19 cellular contexts compared by ENCODE assay signal in the genomic region with DNA sequence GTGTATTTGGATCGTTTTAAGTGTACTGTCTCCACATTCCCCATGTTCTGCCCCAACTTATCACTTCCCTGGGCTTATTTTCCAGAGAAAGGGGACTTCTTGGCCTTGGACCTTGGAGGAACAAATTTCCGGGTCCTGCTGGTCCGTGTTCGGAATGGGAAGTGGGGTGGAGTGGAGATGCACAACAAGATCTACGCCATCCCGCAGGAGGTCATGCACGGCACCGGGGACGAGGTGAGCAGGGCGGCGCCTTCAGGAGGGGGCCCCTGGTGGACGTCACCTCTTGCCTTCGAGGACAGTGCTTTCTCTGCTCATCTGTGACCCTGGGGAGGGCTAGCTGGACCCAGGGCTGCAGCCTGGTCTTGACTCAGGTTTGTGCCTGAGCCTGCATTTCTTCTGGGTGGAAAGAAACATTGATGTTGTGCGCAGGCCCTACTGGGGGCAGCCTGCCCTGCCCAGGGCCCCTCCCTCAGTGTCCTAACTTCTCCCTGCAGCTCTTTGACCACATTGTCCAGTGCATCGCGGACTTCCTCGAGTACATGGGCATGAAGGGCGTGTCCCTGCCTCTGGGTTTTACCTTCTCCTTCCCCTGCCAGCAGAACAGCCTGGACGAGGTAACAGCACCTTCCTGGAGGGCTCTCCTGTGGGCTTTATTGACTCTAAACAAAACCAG. TPM values are rescaled to one million over a fixed set of nuclear protein-coding genes. Genes with fewer than 3 reads are reported as not detected.
DNase-seq lines count a peak whose midpoint lies in the region; ATAC-seq, FAIRE-seq and TF ChIP-seq lines count a peak whose summit lies in the region.
"Had no signal": no experiment of that assay in that cellular context is flagged by ENCODE, and none has a peak within 500 bp of the region (broad histone marks: within the 10 kb centered on the region; RNA-seq: fewer than 3 reads in every experiment).

No MANE protein-coding gene starts in this region.

- peak in 1 of 2 experiments; percentile 27; a peak in 1 of 4 replicates for TF ChIP-seq POLR2A in HepG2 (IDR thresholded peaks at IDR 0.05; ENCODE audit: insufficient read depth in 1 of 2, low read depth in 2 of 2, low read length in 2 of 2)
- TF ChIP-seq POLR2A in right lobe of liver (IDR thresholded peaks at IDR 0.05): no peak
- no peak for TF ChIP-seq POLR2A in vagina (IDR thresholded peaks at IDR 0.05)

- no peaks in the 10 kb centered on the region for H3K79me2 ChIP-seq in HepG2 (ENCODE audit: insufficient read depth, low read length)

- no TSS peak for BruUV-seq in HepG2 (replicated peaks; lab: Mats Ljungman, UMichigan)

- intact Hi-C loops in HepG2 (cut with micrococcal nuclease; ENCODE audit: unreplicated experiment) (no loop called here), right lobe of liver (cut with DNase I) (no loop called here), vagina (cut with DNase I) (no loop called here), left ventricle myocardium superior (cut with micrococcal nuclease) (no loop called here)

- H3K36me3 ChIP-seq in HepG2 (replicated peaks in 1 of 2; ENCODE audit: control insufficient read depth in 1 of 2, insufficient read depth in 2 of 2, low read length in 2 of 2) (peaks cover 87 to 97% of the 10 kb centered on the region in 2 experiments), right lobe of liver (no peaks in the 10 kb centered on the region), vagina (no peaks in the 10 kb centered on the region)

- FAIRE-seq in HepG2 (lab: Jason Lieb, UNC): no peak
- FAIRE-seq: A204.1, D721Med, G401.6, GM12891, GM18507, HTR-8/SVneo had no signal

- WGBS in HepG2 (ENCODE audit: low lambda C conversion rate): 94% methylated on average over 18 of the region's 19 CpGs
- WGBS in right lobe of liver (ENCODE audit: insufficient coverage, low coverage, low lambda C conversion rate, missing lambda C conversion rate): 64% methylated on average over 6 of the region's 19 CpGs

- POLR2A ChIA-PET in HepG2 (lab: Yijun Ruan, JAX): no interaction called here

- H3K4me1 ChIP-seq in HepG2 (ENCODE audit: insufficient read depth, low read length) (no peaks in the 10 kb centered on the region), right lobe of liver (no peaks in the 10 kb centered on the region), vagina (no peaks in the 10 kb centered on the region)
- H3K4me1 ChIP-seq: BE2C, Caco-2 had no signal

- TF ChIP-seq CTCF in HepG2 (CRISPR knock-in tag; IDR thresholded peaks at IDR 0.05) (no peak), right lobe of liver (IDR thresholded peaks at IDR 0.05) (no peak), vagina (IDR thresholded peaks at IDR 0.05) (no peak)

- in situ Hi-C loops in HepG2 (cut with HindIII; ENCODE audit: extremely low pct_ligation_motif_present, low pct_unique_long_range_greater_than_20kb): no loop called here

- DNase-seq in HepG2 (ENCODE audit: low spot score) (no peak), right lobe of liver (no peak), mesenteric fat pad (ENCODE audit: low spot score) (peak; percentile 60), vagina (ENCODE audit: extremely low spot score in 2 of 2) (peak; percentile 65 to 85), left ventricle myocardium superior (no peak), CD1c-positive myeloid dendritic cell (ENCODE audit: extremely low spot score) (no peak)
- DNase-seq: ACHN; BE2C; C1 segment of cervical spinal cord; CD4-positive, alpha-beta T cell; GOT3; H7 had no signal

- no peak for TF ChIP-seq RAD21 in HepG2 (CRISPR knock-in tag; IDR thresholded peaks at IDR 0.05)

- H3K9me3 ChIP-seq in HepG2 (ENCODE audit: low read length): no peaks in the 10 kb centered on the region
- H3K9me3 ChIP-seq in right lobe of liver: no peaks in the 10 kb centered on the region
- no peaks in the 10 kb centered on the region for H3K9me3 ChIP-seq in vagina
- H3K9me3 ChIP-seq: BE2C, Caco-2 had no signal

- no peak overlapping the region for H3K9ac ChIP-seq in HepG2 (ENCODE audit: insufficient read depth, low read depth, low read length)

- TF ChIP-seq EP300 in HepG2 (IDR thresholded peaks at IDR 0.05; ENCODE audit: low read depth in 2 of 2, low read length in 2 of 2): no peak
- no peak for TF ChIP-seq EP300 in HepG2 (CRISPR knock-in tag; IDR thresholded peaks at IDR 0.05; ENCODE audit: borderline replicate concordance)

- no peaks in the 10 kb centered on the region for H4K20me1 ChIP-seq in HepG2 (ENCODE audit: insufficient read depth, low read length)

- H3K27me3 ChIP-seq in HepG2 (ENCODE audit: control insufficient read depth in 1 of 2, insufficient read depth in 2 of 2, low read length in 2 of 2): no peaks in the 10 kb centered on the region
- H3K27me3 ChIP-seq in right lobe of liver: no peaks in the 10 kb centered on the region
- no peaks in the 10 kb centered on the region for H3K27me3 ChIP-seq in vagina
- H3K27me3 ChIP-seq: BE2C had no signal

- H3K27ac ChIP-seq in HepG2 (ENCODE audit: extremely low read length, insufficient read depth, low read length): no peak overlapping the region
- H3K27ac ChIP-seq in right lobe of liver: no peak overlapping the region
- no peak overlapping the region for H3K27ac ChIP-seq in vagina

- H3K4me2 ChIP-seq in HepG2 (ENCODE audit: low read depth, low read length): no peak overlapping the region

- ATAC-seq in HepG2: no peak
- no peak for ATAC-seq in right lobe of liver
- ATAC-seq in left ventricle myocardium superior: no peak

- CTCF ChIA-PET in HepG2 (lab: Yijun Ruan, JAX; ENCODE audit: low intra/inter-chr PET ratio, low total read pairs): no interaction called here

- H3K4me3 ChIP-seq in HepG2 (replicated peaks in 1 of 3; ENCODE audit: insufficient read depth in 1 of 3, low read depth in 2 of 3, low read length in 3 of 3) (no peak overlapping the region), right lobe of liver (no peak overlapping the region), vagina (no peak overlapping the region)

- no peak overlapping the region for H2AFZ ChIP-seq in HepG2 (ENCODE audit: low read length)

TF ChIP-seq in HepG2, 621 proteins besides CTCF, POLR2A, EP300 and RAD21 (continues in another document):
- TF ChIP-seq, protein P1, sequence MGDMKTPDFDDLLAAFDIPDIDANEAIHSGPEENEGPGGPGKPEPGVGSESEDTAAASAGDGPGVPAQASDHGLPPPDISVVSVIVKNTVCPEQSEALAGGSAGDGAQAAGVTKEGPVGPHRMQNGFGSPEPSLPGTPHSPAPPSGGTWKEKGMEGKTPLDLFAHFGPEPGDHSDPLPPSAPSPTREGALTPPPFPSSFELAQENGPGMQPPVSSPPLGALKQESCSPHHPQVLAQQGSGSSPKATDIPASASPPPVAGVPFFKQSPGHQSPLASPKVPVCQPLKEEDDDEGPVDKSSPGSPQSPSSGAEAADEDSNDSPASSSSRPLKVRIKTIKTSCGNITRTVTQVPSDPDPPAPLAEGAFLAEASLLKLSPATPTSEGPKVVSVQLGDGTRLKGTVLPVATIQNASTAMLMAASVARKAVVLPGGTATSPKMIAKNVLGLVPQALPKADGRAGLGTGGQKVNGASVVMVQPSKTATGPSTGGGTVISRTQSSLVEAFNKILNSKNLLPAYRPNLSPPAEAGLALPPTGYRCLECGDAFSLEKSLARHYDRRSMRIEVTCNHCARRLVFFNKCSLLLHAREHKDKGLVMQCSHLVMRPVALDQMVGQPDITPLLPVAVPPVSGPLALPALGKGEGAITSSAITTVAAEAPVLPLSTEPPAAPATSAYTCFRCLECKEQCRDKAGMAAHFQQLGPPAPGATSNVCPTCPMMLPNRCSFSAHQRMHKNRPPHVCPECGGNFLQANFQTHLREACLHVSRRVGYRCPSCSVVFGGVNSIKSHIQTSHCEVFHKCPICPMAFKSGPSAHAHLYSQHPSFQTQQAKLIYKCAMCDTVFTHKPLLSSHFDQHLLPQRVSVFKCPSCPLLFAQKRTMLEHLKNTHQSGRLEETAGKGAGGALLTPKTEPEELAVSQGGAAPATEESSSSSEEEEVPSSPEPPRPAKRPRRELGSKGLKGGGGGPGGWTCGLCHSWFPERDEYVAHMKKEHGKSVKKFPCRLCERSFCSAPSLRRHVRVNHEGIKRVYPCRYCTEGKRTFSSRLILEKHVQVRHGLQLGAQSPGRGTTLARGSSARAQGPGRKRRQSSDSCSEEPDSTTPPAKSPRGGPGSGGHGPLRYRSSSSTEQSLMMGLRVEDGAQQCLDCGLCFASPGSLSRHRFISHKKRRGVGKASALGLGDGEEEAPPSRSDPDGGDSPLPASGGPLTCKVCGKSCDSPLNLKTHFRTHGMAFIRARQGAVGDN (CRISPR knock-in tag; IDR thresholded peaks at IDR 0.05): peak; percentile 37; the same call in 1 of the 2 replicates
- no peak for TF ChIP-seq ZNF3 (CRISPR knock-in tag; IDR thresholded peaks at IDR 0.05)

RNA-seq across cellular contexts. Expression of gene HK2, which starts 47.8 kb away (rescaled TPM):
- total RNA-seq in HepG2 (2016; rRNA removed; fragmentation: Illumina TruSeq; extraction: Trizol) (13.2 and 24.4 TPM in 2 replicates), right lobe of liver (10 to 100 TPM in 1 of 6 experiments, 1 to 10 TPM in 1, under 1 TPM in 4; 0.48 to 23.0 (median 0.87) TPM), mesenteric fat pad (46.2 TPM), vagina (5.4 TPM), left ventricle myocardium superior (3.8 TPM)
- total RNA-seq in HepG2 (2016; cell fraction: cytosol; rRNA removed; fragmentation: Illumina TruSeq; extraction: Trizol; ENCODE audit: low read depth): 1.4 and 1.6 TPM in 2 replicates
- total RNA-seq in HepG2 (2016; cell fraction: insoluble cytoplasmic fraction; rRNA removed; fragmentation: Illumina TruSeq; extraction: Trizol): 13.6 and 21.9 TPM in 2 replicates
- 8.5 and 9.3 TPM in 2 replicates for total RNA-seq in HepG2 (2016; cell fraction: membrane; rRNA removed; fragmentation: Illumina TruSeq; extraction: Trizol)
- 20.3 and 20.8 TPM in 2 replicates for total RNA-seq in HepG2 (2016; cell fraction: nucleus; rRNA removed; fragmentation: Illumina TruSeq; extraction: Trizol)
- polyA plus RNA-seq in HepG2 (2011; rRNA removed): 97.0 and 101 TPM in 2 replicates
- 69.4 and 70.4 TPM in 2 replicates for polyA plus RNA-seq in HepG2 (2011; cell fraction: cytosol; rRNA removed)
- 105 and 144 TPM in 2 replicates for polyA plus RNA-seq in HepG2 (2011; cell fraction: nucleus; rRNA removed)
- polyA plus RNA-seq in HepG2 (2012): 78.0 and 124 TPM in 2 replicates
- 0.93 and 0.99 TPM in 2 replicates for polyA plus RNA-seq in HepG2 (2016; cell fraction: cytosol; fragmentation: Illumina TruSeq; extraction: Trizol; ENCODE audit: low read depth)
- 23.2 and 27.3 TPM in 2 replicates for polyA plus RNA-seq in HepG2 (2016; cell fraction: insoluble cytoplasmic fraction; fragmentation: Illumina TruSeq; extraction: Trizol; ENCODE audit: low read depth)
- 2.8 and 3.5 TPM in 2 replicates for polyA plus RNA-seq in HepG2 (2016; cell fraction: membrane; fragmentation: Illumina TruSeq; extraction: Trizol; ENCODE audit: low read depth)
- 30.1 and 30.3 TPM in 2 replicates for polyA plus RNA-seq in HepG2 (2016; cell fraction: nucleus; fragmentation: Illumina TruSeq; extraction: Trizol; ENCODE audit: insufficient read depth, low read depth)
- polyA minus RNA-seq in HepG2 (2011; rRNA and poly(A)+ RNA removed; ENCODE audit: low replicate concordance): 69.1 and 358 TPM in 2 replicates
- polyA minus RNA-seq in HepG2 (2011; cell fraction: cytosol; rRNA and poly(A)+ RNA removed): 176 and 190 TPM in 2 replicates
- polyA minus RNA-seq in HepG2 (2011; cell fraction: nucleus; rRNA and poly(A)+ RNA removed): 176 and 200 TPM in 2 replicates

Comparison
In these comparisons a context has a peak if more than half of its experiments do, and no peak if none do; other contexts are left out.
1. DNase-seq: peak in mesenteric fat pad (single experiment) and vagina (2 of 2); none in HepG2 (single experiment), right lobe of liver (0 of 3), left ventricle myocardium superior (single experiment) and CD1c-positive myeloid dendritic cell (single experiment).